ENCODE assay signal across 8 cellular contexts in genomic region chr2:218399391-218400166, GRCh38. TPM values are rescaled to one million over a fixed set of nuclear protein-coding genes. Genes with fewer than 3 reads are reported as not detected.
DNase-seq lines count a peak whose midpoint lies in the region; ATAC-seq, FAIRE-seq and TF ChIP-seq lines count a peak whose summit lies in the region.

CTDSP1 (plus strand) TSS chr2:218399868; CDS start chr2:218400091, 223 bp downstream.

- POLR2A ChIA-PET in endothelial cell of umbilical vein (lab: Charles Lee), result no interaction called here

- H3K9me1 ChIP-seq in endothelial cell of umbilical vein (replicated peaks; ENCODE audit: control insufficient read depth, extremely low read depth, insufficient read depth, low read length), result no peaks in the 10 kb centered on the region

- peak; percentile 92 for FAIRE-seq in endothelial cell of umbilical vein (lab: Jason Lieb, UNC)

- BruUV-seq in endothelial cell of umbilical vein (replicated peaks; lab: Mats Ljungman, UMichigan), result TSS peak; percentile 51

- H3K79me2 ChIP-seq in OCI-LY3 (ENCODE audit: low read length) (peaks cover 16% of the 10 kb centered on the region), endothelial cell of umbilical vein (ENCODE audit: control insufficient read depth, insufficient read depth, low read length) (peaks cover 21% of the 10 kb centered on the region)

- peak within 1 kb of the TSS; percentile 80 for H3K4me3 ChIP-seq in HUES64 (ENCODE audit: low read length)
- peak within 1 kb of the TSS; percentile 97 for H3K4me3 ChIP-seq in OCI-LY3 (ENCODE audit: low read length)
- H3K4me3 ChIP-seq in endothelial cell of umbilical vein (replicated peaks in 1 of 3; ENCODE audit: insufficient read depth in 1 of 3, low read depth in 1 of 3, low read length in 3 of 3), result peak within 1 kb of the TSS; percentile 53 to 94 (median 69)

- CTCF ChIA-PET in endothelial cell of umbilical vein (lab: Charles Lee), result interaction anchor here (0.8 to 2.7 kb wide), 4 partner anchors 67 to 448 kb away, joined by 3 to 20 read pairs (median 3); no protein-coding TSS in a partner anchor

- no peak within 1 kb of the TSS for H2AFZ ChIP-seq in OCI-LY3 (ENCODE audit: low read depth, low read length)
- H2AFZ ChIP-seq in endothelial cell of umbilical vein (ENCODE audit: low read depth, low read length), result peak within 1 kb of the TSS; percentile 72

- H3K4me1 ChIP-seq in HUES64 (ENCODE audit: insufficient read depth, low read length), result peaks cover 10% of the 10 kb centered on the region
- H3K4me1 ChIP-seq in OCI-LY3 (ENCODE audit: low read length), result peaks cover 25% of the 10 kb centered on the region
- peaks cover 33% of the 10 kb centered on the region for H3K4me1 ChIP-seq in endothelial cell of umbilical vein (ENCODE audit: control insufficient read depth, extremely low read depth, insufficient read depth, low read length)

- dilution Hi-C loops in endothelial cell of umbilical vein (cut with MboI; ENCODE audit: extremely low pct_ligation_motif_present, low sequenced_read_pairs), result no loop called here

- H4K20me1 ChIP-seq in OCI-LY3 (ENCODE audit: insufficient read depth, low read length), result no peaks in the 10 kb centered on the region; the same call in 1 of the 2 replicates
- no peaks in the 10 kb centered on the region for H4K20me1 ChIP-seq in endothelial cell of umbilical vein (replicated peaks; ENCODE audit: control insufficient read depth, extremely low read depth, insufficient read depth, low read length)

- peak; percentile 32 for ATAC-seq in GM21423 (IDR thresholded peaks at IDR 0.05; ENCODE audit: unreplicated experiment)

- intact Hi-C loops in endothelial cell of umbilical vein (cut with micrococcal nuclease), result loop anchor here (2.0 to 5.0 kb wide), 2 partner anchors 169 to 233 kb away; partner anchors contain the start of genes CNOT9 and USP37

- under 1% methylated on average over 71 of the region's 78 CpGs for WGBS in HUES64

- H3K4me2 ChIP-seq in OCI-LY3 (ENCODE audit: low read length) (peak within 1 kb of the TSS; percentile 79), endothelial cell of umbilical vein (ENCODE audit: insufficient read depth, low read length) (peak within 1 kb of the TSS; percentile 53)

- TF ChIP-seq CTCF in OCI-LY3 (IDR thresholded peaks at IDR 0.05; ENCODE audit: low read depth, low read length) (no peak), endothelial cell of umbilical vein (IDR thresholded peaks at IDR 0.05; ENCODE audit: extremely low read depth in 1 of 2, insufficient read depth in 1 of 2, low read depth in 1 of 2, low read length in 2 of 2) (no peak)

- TF ChIP-seq POLR2A in endothelial cell of umbilical vein (IDR thresholded peaks at IDR 0.05; ENCODE audit: low read depth, low read length), result peak; percentile 58

- no peaks in the 10 kb centered on the region for H3K9me3 ChIP-seq in HUES64 (ENCODE audit: insufficient read depth, low read depth, low read length)
- no peaks in the 10 kb centered on the region for H3K9me3 ChIP-seq in OCI-LY3 (ENCODE audit: insufficient read depth, low read length)
- no peaks in the 10 kb centered on the region for H3K9me3 ChIP-seq in endothelial cell of umbilical vein (replicated peaks; ENCODE audit: control insufficient read depth, insufficient read depth, low read length)

- H3K27me3 ChIP-seq in HUES64 (ENCODE audit: insufficient read depth, low read length) (peaks cover 40% of the 10 kb centered on the region), OCI-LY3 (ENCODE audit: low read depth, low read length) (no peaks in the 10 kb centered on the region), endothelial cell of umbilical vein (ENCODE audit: control insufficient read depth in 2 of 2, insufficient read depth in 2 of 2, low read length in 2 of 2) (no peaks in the 10 kb centered on the region)

- DNase-seq in Caki2 (ENCODE audit: low read depth) (peak; percentile 97), activated T-cell treated with anti-CD3 and anti-CD28 coated beads for 1 hour (ENCODE audit: low read depth) (peak; percentile 84), endothelial cell of umbilical vein (ENCODE audit: low read depth, low spot score) (peak; percentile 97), middle frontal gyrus (ENCODE audit: extremely low spot score, low spot score) (peak; percentile 88)
- peak; percentile 85 to 86 for DNase-seq in stimulated activated CD8-positive, alpha-beta memory T cell treated with anti-CD3 and anti-CD28 coated beads, Interleukin-2, amount 100 ng/mL, for 48 hours (ENCODE audit: low read depth in 2 of 2)

- H3K36me3 ChIP-seq in HUES64 (ENCODE audit: insufficient read depth, low read length) (peaks cover 13% of the 10 kb centered on the region; the same call in 1 of the 2 replicates), OCI-LY3 (replicated peaks; ENCODE audit: low read depth, low read length) (no peaks in the 10 kb centered on the region), endothelial cell of umbilical vein (ENCODE audit: control insufficient read depth in 2 of 2, extremely low read depth in 1 of 2, insufficient read depth in 2 of 2, low read length in 2 of 2) (peaks cover 0 to 21% of the 10 kb centered on the region in 2 experiments)

- H3K27ac ChIP-seq in HUES64 (ENCODE audit: low read depth, low read length) (peak within 1 kb of the TSS; percentile 68; the same call in 1 of the 2 replicates), OCI-LY3 (ENCODE audit: low read length) (peak within 1 kb of the TSS; percentile 65), endothelial cell of umbilical vein (ENCODE audit: insufficient read depth, low read depth, low read length) (peak within 1 kb of the TSS; percentile 63)

- in situ Hi-C loops in Caki2 (cut with HindIII; ENCODE audit: low pct_unique_long_range_greater_than_20kb, low sequenced_read_pairs), result no loop called here

- H3K9ac ChIP-seq in HUES64 (ENCODE audit: low read depth, low read length), result peak within 1 kb of the TSS; percentile 47
- peak within 1 kb of the TSS; percentile 96 for H3K9ac ChIP-seq in OCI-LY3 (ENCODE audit: low read length)
- H3K9ac ChIP-seq in endothelial cell of umbilical vein (replicated peaks; ENCODE audit: extremely low read depth, insufficient read depth, low read length), result peak within 1 kb of the TSS; percentile 73

TF ChIP-seq in endothelial cell of umbilical vein, 7 proteins besides CTCF, POLR2A, EP300 and RAD21:
- no peak for TF ChIP-seq GATA2 (IDR thresholded peaks at IDR 0.05; ENCODE audit: insufficient read depth, insufficient read length, low read depth, low read length)
- no peak for TF ChIP-seq JUN (IDR thresholded peaks at IDR 0.05; ENCODE audit: borderline replicate concordance, insufficient read depth, insufficient read length, low read depth)
- no peak for TF ChIP-seq MYC (IDR thresholded peaks at IDR 0.05; ENCODE audit: low read depth, low read length)
- TF ChIP-seq POLR2AphosphoS5 (IDR thresholded peaks at IDR 0.05; ENCODE audit: insufficient read depth, low read depth, low read length), result peak; percentile 89
- TF ChIP-seq EZH2 (IDR thresholded peaks at IDR 0.05; ENCODE audit: borderline replicate concordance, low read depth, low read length, severe bottlenecking), result no peak
- peak; percentile 86 for TF ChIP-seq MAX (IDR thresholded peaks at IDR 0.05; ENCODE audit: insufficient read depth, insufficient read length)
- no peak for TF ChIP-seq FOS (IDR thresholded peaks at IDR 0.05; ENCODE audit: borderline replicate concordance, insufficient read depth, low read length)
TF ChIP-seq in endothelial cell of umbilical vein: peak in this region for 2.

RNA-seq across cellular contexts. Expression of gene CTDSP1, which starts in this region (rescaled TPM):
- 53.8 and 73.6 TPM in 2 replicates for total RNA-seq in Caki2 (2014; rRNA removed; shearing (Covaris generic); ENCODE audit: low replicate concordance)
- polyA plus RNA-seq in HUES64 (2013, experiment 1 of 2), result 19.3 TPM
- polyA plus RNA-seq in HUES64 (2013, experiment 2 of 2), result 21.4 TPM
- total RNA-seq in endothelial cell of umbilical vein, result 78.7 and 86.1 TPM in 2 replicates
- 112 and 127 TPM in 2 replicates for polyA plus RNA-seq in endothelial cell of umbilical vein
- 91.7 and 103 TPM in 2 replicates for polyA plus RNA-seq in endothelial cell of umbilical vein (2011; cell fraction: cytosol; rRNA removed)
- polyA plus RNA-seq in endothelial cell of umbilical vein (2011; cell fraction: nucleus; rRNA removed), result 77.8 and 79.2 TPM in 2 replicates
- 47.1 and 59.6 TPM in 2 replicates for polyA plus RNA-seq in endothelial cell of umbilical vein (2012)
- polyA minus RNA-seq in endothelial cell of umbilical vein, result 86.2 and 101 TPM in 2 replicates
- polyA minus RNA-seq in endothelial cell of umbilical vein (2011; cell fraction: cytosol; rRNA and poly(A)+ RNA removed), result 48.6 TPM
- polyA minus RNA-seq in endothelial cell of umbilical vein (2011; cell fraction: nucleus; rRNA and poly(A)+ RNA removed), result 28.2 and 37.0 TPM in 2 replicates

Comparison
In these comparisons a context has a peak if more than half of its experiments do, and no peak if none do; other contexts are left out.
1. Peak in every context shown above with its lines: DNase-seq, ATAC-seq, H3K4me3 ChIP-seq and H3K27ac ChIP-seq.